Comparison of ENCODE assay signal across 8 cellular contexts in genomic region chr1:145961109-145961424, GRCh38. TPM values are rescaled to one million over a fixed set of nuclear protein-coding genes. Genes with fewer than 3 reads are reported as not detected.
A peak's percentile ranks its signal among the peaks of the same experiment; 100 is the strongest.
DNase-seq lines count a peak whose midpoint lies in the region; ATAC-seq, FAIRE-seq and TF ChIP-seq lines count a peak whose summit lies in the region.

No MANE protein-coding gene starts in this region.

- FAIRE-seq in GM12892 (lab: Jason Lieb, UNC): no peak

- H3K4me2 ChIP-seq in DND-41 (ENCODE audit: insufficient read depth, low read length): peak overlapping the region; percentile 98

- H3K27me3 ChIP-seq in DND-41 (ENCODE audit: insufficient read depth, low read length, poor library complexity): peaks cover 26% of the 10 kb centered on the region
- no peaks in the 10 kb centered on the region for H3K27me3 ChIP-seq in SJCRH30
- no peaks in the 10 kb centered on the region for H3K27me3 ChIP-seq in esophagus muscularis mucosa
- no peaks in the 10 kb centered on the region for H3K27me3 ChIP-seq in ovary

- POLR2A ChIA-PET in HEK293T (lab: Yijun Ruan, JAX): interaction anchor here (1.0 to 1.5 kb wide), 5 partner anchors 33 to 99 kb away, joined by 3 to 11 read pairs (median 3); partner anchors contain the start of genes RBM8A and TXNIP

- intact Hi-C loops in esophagus muscularis mucosa (cut with DNase I) (loop anchor here (5.0 kb wide), 1 partner anchor 34 kb away; the partner anchor contains the start of gene RBM8A), ovary (cut with DNase I) (loop anchor here in 3 of 4 donors (5.0 kb wide), 2 partner anchors 34 to 44 kb away; partner anchors contain the start of genes PEX11B (in 2 of the 3) and RBM8A (in 1 of the 3))

- 10% methylated on average over 8 of the region's 22 CpGs for WGBS in esophagus muscularis mucosa
- WGBS in ovary, 3 donors: 0 to 1% (median 0%) methylated on average over 16 to 22 of the region's 22 CpGs

- H3K36me3 ChIP-seq in DND-41 (ENCODE audit: insufficient read depth, low read length) (no peaks in the 10 kb centered on the region; the same call in 1 of the 2 replicates), SJCRH30 (no peaks in the 10 kb centered on the region), esophagus muscularis mucosa (no peaks in the 10 kb centered on the region), ovary (no peaks in the 10 kb centered on the region)

- ATAC-seq in DND-41 (ENCODE audit: insufficient read depth, low read depth) (no peak), GM18519 (IDR thresholded peaks at IDR 0.05; ENCODE audit: low FRiP score, unreplicated experiment) (no peak)

- H3K9ac ChIP-seq in DND-41 (ENCODE audit: low read depth, low read length): peak overlapping the region; percentile 63

- TF ChIP-seq POLR2A in esophagus muscularis mucosa (IDR thresholded peaks at IDR 0.05; ENCODE audit: low read depth) (no peak), ovary (IDR thresholded peaks at IDR 0.05) (no peak), GM12892 (IDR thresholded peaks at IDR 0.05; ENCODE audit: low read depth, low read length) (no peak)

- no peaks in the 10 kb centered on the region; the same call in 1 of the 2 replicates for H4K20me1 ChIP-seq in DND-41 (ENCODE audit: insufficient read depth, low read length)

- H3K79me2 ChIP-seq in DND-41 (ENCODE audit: insufficient read depth, low read length): peaks cover 20% of the 10 kb centered on the region

- no peaks in the 10 kb centered on the region for H3K9me3 ChIP-seq in DND-41 (ENCODE audit: insufficient read depth, low read length, severe bottlenecking)
- no peaks in the 10 kb centered on the region for H3K9me3 ChIP-seq in SJCRH30 (replicated peaks)
- no peaks in the 10 kb centered on the region for H3K9me3 ChIP-seq in esophagus muscularis mucosa
- H3K9me3 ChIP-seq in ovary: no peaks in the 10 kb centered on the region

- no peak for TF ChIP-seq EP300 in esophagus muscularis mucosa (IDR thresholded peaks at IDR 0.05)
- TF ChIP-seq EP300 in ovary (IDR thresholded peaks at IDR 0.05): no peak

- peak overlapping the region; percentile 66; the same call in 1 of the 2 replicates for H3K27ac ChIP-seq in DND-41 (ENCODE audit: low read length)
- peak overlapping the region; percentile 6; the same call in 1 of the 2 replicates for H3K27ac ChIP-seq in SJCRH30
- H3K27ac ChIP-seq in esophagus muscularis mucosa (replicated peaks in 1 of 4): peak overlapping the region; percentile 98 to 100 (median 98)
- peak overlapping the region; percentile 87 to 91 for H3K27ac ChIP-seq in ovary

- H3K4me3 ChIP-seq in DND-41 (ENCODE audit: low read depth in 1 of 2, low read length in 2 of 2): peak overlapping the region; percentile 41 to 80; a peak in 3 of 4 replicates
- H3K4me3 ChIP-seq in SJCRH30: peak overlapping the region; percentile 75
- peak overlapping the region; percentile 67 to 78 (median 74) for H3K4me3 ChIP-seq in esophagus muscularis mucosa
- H3K4me3 ChIP-seq in ovary: peak overlapping the region; percentile 58

- H3K4me1 ChIP-seq in DND-41 (ENCODE audit: insufficient read depth, low read length): peaks cover 84% of the 10 kb centered on the region
- H3K4me1 ChIP-seq in SJCRH30: peaks cover 19% of the 10 kb centered on the region
- H3K4me1 ChIP-seq in esophagus muscularis mucosa: peaks cover 34 to 82% (median 75%) of the 10 kb centered on the region in 4 donors
- H3K4me1 ChIP-seq in ovary (ENCODE audit: insufficient read depth): peaks cover 1% of the 10 kb centered on the region

- TF ChIP-seq CTCF in DND-41 (IDR thresholded peaks at IDR 0.05; ENCODE audit: borderline replicate concordance, extremely low read depth, low read length, poor library complexity, severe bottlenecking) (no peak), esophagus muscularis mucosa (IDR thresholded peaks at IDR 0.05) (no peak), ovary (IDR thresholded peaks at IDR 0.05) (no peak)

- DNase-seq in DND-41 (no peak), SJCRH30 (no peak), esophagus muscularis mucosa (ENCODE audit: extremely low spot score) (no peak), ovary (peak in 3 of 5 donors; percentile 29 to 65 (median 62)), GM12892 (ENCODE audit: insufficient read length) (no peak), HEK293T (ENCODE audit: extremely low spot score) (no peak), dedifferentiated amniotic fluid mesenchymal stem cell (ENCODE audit: extremely low spot score) (no peak)

- CTCF ChIA-PET in HEK293T (lab: Yijun Ruan, JAX): no interaction called here

- peak overlapping the region; percentile 85 for H2AFZ ChIP-seq in DND-41 (ENCODE audit: low read depth, low read length)

TF ChIP-seq in HEK293T, 16 proteins besides CTCF, POLR2A, EP300 and RAD21:
- TF ChIP-seq NFRKB (IDR thresholded peaks at IDR 0.05) (no peak), PKNOX1 (IDR thresholded peaks at IDR 0.05) (no peak), FOXM1 (IDR thresholded peaks at IDR 0.05; ENCODE audit: borderline replicate concordance) (no peak), L3MBTL2 (conservative IDR thresholded peaks at IDR 0.05) (no peak), SUZ12 (IDR thresholded peaks at IDR 0.05) (no peak), FOXK2 (IDR thresholded peaks at IDR 0.05) (no peak), BHLHE40 (IDR thresholded peaks at IDR 0.05; ENCODE audit: borderline replicate concordance) (no peak)

RNA-seq across cellular contexts. Expression of gene LIX1L, which starts 3.2 kb away (rescaled TPM):
- total RNA-seq in SJCRH30 (2014; rRNA removed; shearing (Covaris generic)): 33.4 and 35.6 TPM in 2 replicates
- total RNA-seq in esophagus muscularis mucosa (10 to 100 TPM; 33.2 to 55.0 (median 41.7) TPM), ovary (100 to 1,000 TPM in 1 of 7 donors, 10 to 100 TPM in 6; 37.9 to 102 (median 73.9) TPM)
- 10 to 100 TPM; 28.7 to 52.6 TPM for polyA plus RNA-seq in ovary
- polyA plus RNA-seq in GM12892 (2012; ENCODE audit: missing spikeins): 15.7 TPM

RNA-seq across cellular contexts. Expression of gene ANKRD34A, which starts 3.3 kb away (rescaled TPM):
- total RNA-seq in SJCRH30 (2014; rRNA removed; shearing (Covaris generic)): 0.69 and 0.84 TPM in 2 replicates
- 1 to 10 TPM in 3 of 4 donors, under 1 TPM in 1; 0.66 to 1.7 (median 1.3) TPM for total RNA-seq in esophagus muscularis mucosa
- total RNA-seq in ovary: 1 to 10 TPM in 6 of 7 donors, under 1 TPM in 1; 0.48 to 5.2 (median 3.1) TPM
- polyA plus RNA-seq in ovary: under 1 TPM; 0.50 to 0.62 TPM
- polyA plus RNA-seq in GM12892 (2012; ENCODE audit: missing spikeins): 0.49 TPM

RNA-seq across cellular contexts. Expression of gene POLR3GL, which starts 3.4 kb away (rescaled TPM):
- total RNA-seq in SJCRH30 (2014; rRNA removed; shearing (Covaris generic)): 16.7 and 18.4 TPM in 2 replicates
- total RNA-seq in esophagus muscularis mucosa: 10 to 100 TPM; 29.0 to 41.5 (median 35.5) TPM
- total RNA-seq in ovary: 10 to 100 TPM; 16.7 to 27.9 (median 23.4) TPM
- 10 to 100 TPM; 40.6 to 51.4 TPM for polyA plus RNA-seq in ovary
- polyA plus RNA-seq in GM12892 (2012; ENCODE audit: missing spikeins): 27.0 TPM

RNA-seq across cellular contexts. Expression of gene RBM8A, which starts 33.8 kb away (rescaled TPM):
- total RNA-seq in SJCRH30 (2014; rRNA removed; shearing (Covaris generic)): 232 and 246 TPM in 2 replicates
- total RNA-seq in esophagus muscularis mucosa: 100 to 1,000 TPM in 1 of 4 donors, 10 to 100 TPM in 3; 42.8 to 119 (median 69.7) TPM
- total RNA-seq in ovary: 100 to 1,000 TPM in 6 of 7 donors, 10 to 100 TPM in 1; 84.4 to 127 (median 113) TPM
- 100 to 1,000 TPM in 1 of 2 donors, 10 to 100 TPM in 1; 91.6 to 101 TPM for polyA plus RNA-seq in ovary
- polyA plus RNA-seq in GM12892 (2012; ENCODE audit: missing spikeins): 159 TPM

RNA-seq across cellular contexts. Expression of gene TXNIP, which starts 35.3 kb away (rescaled TPM):
- total RNA-seq in SJCRH30 (2014; rRNA removed; shearing (Covaris generic)): 161 and 177 TPM in 2 replicates
- 1,000 to 10,000 TPM; 1,186 to 4,171 (median 2,482) TPM for total RNA-seq in esophagus muscularis mucosa
- total RNA-seq in ovary: 1,000 to 10,000 TPM in 1 of 7 donors, 100 to 1,000 TPM in 6; 335 to 1,406 (median 617) TPM
- polyA plus RNA-seq in ovary: 1,000 to 10,000 TPM in 1 of 2 donors, 100 to 1,000 TPM in 1; 570 to 1,154 TPM
- polyA plus RNA-seq in GM12892 (2012; ENCODE audit: missing spikeins): 104 TPM

Comparison
In these comparisons a context has a peak if more than half of its experiments do, and no peak if none do; other contexts are left out.
1. DNase-seq: peak in ovary (3 of 5); none in DND-41 (single experiment), SJCRH30 (0 of 2), esophagus muscularis mucosa (single experiment), GM12892 (single experiment), HEK293T (single experiment) and dedifferentiated amniotic fluid mesenchymal stem cell (single experiment).
2. H3K27ac ChIP-seq: peak in every context shown above with its lines; median percentile 98 in esophagus muscularis mucosa; 89 in ovary; 66 in DND-41; 6 in SJCRH30.
3. Peak in every context shown above with its lines, with median percentiles within 50 percentile points of each other: H3K4me3 ChIP-seq.